Comparison of ENCODE assay signal across 14 cellular contexts in genomic region chr15:31953573-31953972, GRCh38.
"Had no signal": no experiment of that assay in that cellular context is flagged by ENCODE, and none has a peak within 500 bp of the region (broad histone marks: within the 10 kb centered on the region; RNA-seq: fewer than 3 reads in every experiment).

No MANE protein-coding gene starts in this region.

- H3K36me3 ChIP-seq: breast epithelium, left lung, tibial nerve had no signal

- H3K27me3 ChIP-seq: tibial nerve had no signal

- H3K27ac Mint-ChIP-seq: activated CD4-positive, alpha-beta memory T cell treated with anti-CD3 and anti-CD28 coated beads, Interleukin-2, amount 10 ng/mL, durations not matched to agents 7 days and 5 days; activated CD4-positive, alpha-beta T cell treated with anti-CD3 and anti-CD28 coated beads for 36 hours; activated naive CD8-positive, alpha-beta T cell had no signal

- H3K4me3 ChIP-seq: breast epithelium, left lung, tibial nerve had no signal

- H3K9ac ChIP-seq: parathyroid adenoma had no signal

- H3K27ac ChIP-seq: breast epithelium, left lung, parathyroid adenoma, tibial nerve had no signal

- DNase-seq: activated CD4-positive, alpha-beta memory T cell treated with anti-CD3 and anti-CD28 coated beads, Interleukin-2, amount 10 ng/mL, durations not matched to agents 7 days and 5 days; activated CD4-positive, alpha-beta T cell treated with anti-CD3 and anti-CD28 coated beads for 36 hours; activated gamma-delta T cell; activated T-cell treated with anti-CD3 and anti-CD28 coated beads, Interleukin-2, amount 50 U/mL, for 48 hours; foreskin melanocyte; islet precursor cell; left lung; retina; stimulated activated CD4-positive, alpha-beta T cell treated with anti-CD3 and anti-CD28 coated beads, Interleukin-4, amount 100 ng/mL, for 4 hours; T-helper 9 cell had no signal

- H3K4me1 Mint-ChIP-seq: activated CD4-positive, alpha-beta memory T cell treated with anti-CD3 and anti-CD28 coated beads, Interleukin-2, amount 10 ng/mL, durations not matched to agents 7 days and 5 days; activated CD4-positive, alpha-beta T cell treated with anti-CD3 and anti-CD28 coated beads for 36 hours had no signal

- H3K79me2 ChIP-seq: parathyroid adenoma had no signal

- H3K36me3 Mint-ChIP-seq: activated naive CD8-positive, alpha-beta T cell had no signal

- H3K4me1 ChIP-seq: breast epithelium, left lung, parathyroid adenoma, tibial nerve had no signal

- H3K4me3 Mint-ChIP-seq: activated CD4-positive, alpha-beta memory T cell treated with anti-CD3 and anti-CD28 coated beads, Interleukin-2, amount 10 ng/mL, durations not matched to agents 7 days and 5 days; activated CD4-positive, alpha-beta T cell treated with anti-CD3 and anti-CD28 coated beads for 36 hours; activated naive CD8-positive, alpha-beta T cell had no signal

- ATAC-seq: activated CD4-positive, alpha-beta T cell treated with anti-CD3 and anti-CD28 coated beads for 36 hours; left lung had no signal

- H2AFZ ChIP-seq: parathyroid adenoma had no signal
